Comparison of ENCODE assay signal across 8 cellular contexts in the genomic region with DNA sequence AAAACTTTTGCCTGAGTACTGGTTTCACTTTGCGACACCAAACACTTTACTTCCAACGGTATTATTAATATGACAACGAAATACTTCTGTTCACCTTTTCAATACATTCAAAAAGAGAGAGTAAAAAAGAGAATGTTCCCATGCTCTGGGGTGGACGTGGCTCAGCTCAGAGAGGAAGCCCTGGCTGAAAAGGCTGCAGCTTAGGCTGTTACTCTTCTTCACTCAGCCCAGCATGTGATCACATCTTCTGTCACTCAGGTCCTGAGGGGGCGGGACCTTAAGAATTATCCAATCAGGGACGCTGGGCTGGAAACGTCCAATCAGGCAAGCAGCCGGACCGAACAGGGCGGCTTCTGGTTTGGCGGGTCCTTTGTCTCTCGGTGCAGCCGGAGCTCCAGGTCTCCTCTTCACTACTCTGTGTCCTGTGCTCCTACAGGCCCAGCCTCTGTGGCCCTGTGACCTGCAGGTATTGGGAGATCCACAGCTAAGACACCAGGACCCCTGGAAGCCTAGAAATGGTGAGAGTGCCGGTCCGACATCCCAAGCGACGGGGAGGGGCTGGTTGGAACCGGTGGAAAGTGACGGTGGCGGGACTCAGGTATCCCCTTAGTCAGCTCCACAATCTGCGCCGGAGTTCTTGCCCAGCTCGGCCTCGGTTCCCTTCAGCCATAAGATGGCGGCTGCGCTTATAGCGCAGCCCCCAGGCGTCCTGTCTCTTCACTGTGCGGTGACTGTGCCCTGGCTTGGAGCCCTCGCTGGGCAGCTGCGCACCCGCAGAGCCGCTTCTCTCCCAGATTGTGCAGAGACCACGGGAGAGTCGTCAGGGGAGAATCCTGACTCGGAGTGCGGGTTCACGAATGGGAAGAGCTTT. TPM values are rescaled to one million over a fixed set of nuclear protein-coding genes. Genes with fewer than 3 reads are reported as not detected.
DNase-seq lines count a peak whose midpoint lies in the region; ATAC-seq and TF ChIP-seq lines count a peak whose summit lies in the region.

A gene (plus strand): TSS at position 373 of the 871 bp plus-strand sequence. CDS start 143 bp downstream, at position 516.

- peak within 1 kb of the TSS; percentile 80 for H3K9ac ChIP-seq in mesendoderm (ENCODE audit: low read length)

- no CpG with 5 or more reads among the region's 38 CpGs for WGBS in mesendoderm (ENCODE audit: extremely low coverage, insufficient coverage, low lambda C conversion rate)

- peaks cover 45% of the 10 kb centered on the region for H3K79me2 ChIP-seq in mesendoderm (ENCODE audit: control insufficient read depth, insufficient read depth, low read length)

- H3K4me2 ChIP-seq in mesendoderm (ENCODE audit: low read length) = peak within 1 kb of the TSS; percentile 15

- H2BK15ac ChIP-seq in mesendoderm (replicated peaks; ENCODE audit: low read depth) = no peak within 1 kb of the TSS

- peak within 1 kb of the TSS; percentile 91 for H3K4ac ChIP-seq in mesendoderm (ENCODE audit: low read depth, low read length)

- peak within 1 kb of the TSS; percentile 1 for H2BK120ac ChIP-seq in mesendoderm (ENCODE audit: low read depth, low read length)

- peak within 1 kb of the TSS; percentile 49 for H2BK5ac ChIP-seq in mesendoderm (ENCODE audit: low read length)

- H4K5ac ChIP-seq in mesendoderm (ENCODE audit: low read length) = no peak within 1 kb of the TSS

- H3K27ac ChIP-seq in mesendoderm (ENCODE audit: low read depth, low read length) = peak within 1 kb of the TSS; percentile 79

- ATAC-seq in HG03457 (IDR thresholded peaks at IDR 0.05; ENCODE audit: unreplicated experiment) = peak; percentile 60

- no peaks in the 10 kb centered on the region for H3K79me1 ChIP-seq in mesendoderm (ENCODE audit: low read length)

- peak within 1 kb of the TSS; percentile 77 for H4K8ac ChIP-seq in mesendoderm (ENCODE audit: low read depth, low read length)

- H3K4me1 ChIP-seq in mesendoderm (ENCODE audit: control insufficient read depth, low read depth, low read length) = peaks cover 2% of the 10 kb centered on the region

- no peak within 1 kb of the TSS for H3K23ac ChIP-seq in mesendoderm (ENCODE audit: low read length)

- peak; percentile 93 to 95 for DNase-seq in AML-193 (lab: John Stamatoyannopoulos, UW)
- peak; percentile 87 for DNase-seq in NCI-H82 treated with DMSO at 0.1 percent for 48 hours (lab: John Stamatoyannopoulos, UW; ENCODE audit: unreplicated experiment)
- DNase-seq in activated CD8-positive, alpha-beta memory T cell treated with anti-CD3 and anti-CD28 coated beads, Interleukin-2, amount 50 U/mL, for 4 hours = peak; percentile 86
- DNase-seq in mesendoderm = peak; percentile 99
- DNase-seq in stimulated activated CD8-positive, alpha-beta memory T cell treated with anti-CD3 and anti-CD28 coated beads, Interleukin-12 subunit alpha, Interleukin-12 subunit beta, amount 100 ng/mL, for 24 hours (ENCODE audit: extremely low read depth) = peak; percentile 75

- peak within 1 kb of the TSS; percentile 86 for H3K18ac ChIP-seq in mesendoderm (ENCODE audit: low read length)

- H3K4me3 ChIP-seq in mesendoderm (ENCODE audit: low read length) = peak within 1 kb of the TSS; percentile 90

- in situ Hi-C loops in endometrial microvascular endothelial cells (cut with HindIII; ENCODE audit: inconsistent ontology term, low pct_unique_long_range_greater_than_20kb, low sequenced_read_pairs) = no loop called here

- peak within 1 kb of the TSS; percentile 94 for H3K56ac ChIP-seq in mesendoderm (ENCODE audit: low read length)

- H2AK5ac ChIP-seq in mesendoderm (ENCODE audit: low read length) = no peak within 1 kb of the TSS

- H3K36me3 ChIP-seq in mesendoderm (ENCODE audit: control insufficient read depth, insufficient read depth, low read length) = no peaks in the 10 kb centered on the region

- TF ChIP-seq POLR2A in GM19193 (IDR thresholded peaks at IDR 0.05; ENCODE audit: extremely low read depth, insufficient read depth, insufficient read length) = peak; percentile 66

- no peaks in the 10 kb centered on the region for H3K27me3 ChIP-seq in mesendoderm (ENCODE audit: insufficient read depth, low read length, poor library complexity)

RNA-seq across cellular contexts. Expression of the gene that starts here (rescaled TPM):
- total RNA-seq in endometrial microvascular endothelial cells (ENCODE audit: inconsistent ontology term) = 18.2 TPM
- polyA plus RNA-seq in mesendoderm (2013, experiment 1 of 2) = 57.2 TPM
- 58.1 TPM for polyA plus RNA-seq in mesendoderm (2013, experiment 2 of 2)

Comparison
In these comparisons a context has a peak if more than half of its experiments do, and no peak if none do; other contexts are left out.
1. Peak in every context shown above with its lines: DNase-seq, ATAC-seq, H3K4me3 ChIP-seq and H3K27ac ChIP-seq.